2 cellular contexts compared by ENCODE assay signal in genomic region chr1:24806588-24806987, GRCh38.
TF ChIP-seq lines count a peak whose summit lies in the region.

No MANE protein-coding gene starts in this region.

TF ChIP-seq in HepG2, 621 proteins besides CTCF, POLR2A, EP300 and RAD21 (continued from another document):
- TF ChIP-seq ZNF790 (CRISPR knock-in tag; IDR thresholded peaks at IDR 0.05; ENCODE audit: borderline replicate concordance) (no peak), RBM22 (optimal IDR thresholded peaks at IDR 0.05; ENCODE audit: low read length) (no peak)

TF ChIP-seq in WTC11, 78 proteins besides CTCF, POLR2A, EP300 and RAD21:
- TF ChIP-seq FOXP4 (CRISPR knock-in tag; IDR thresholded peaks at IDR 0.05) (no peak), ZNF317 (CRISPR knock-in tag; IDR thresholded peaks at IDR 0.05; ENCODE audit: borderline replicate concordance, low read depth) (no peak), CREB1 (CRISPR knock-in tag; IDR thresholded peaks at IDR 0.05) (no peak)
TF ChIP-seq in WTC11: peak in this region for 0.
